ENCODE assay signal across 25 cellular contexts in genomic region chr7:35504365-35504764, GRCh38.
"Had no signal": no experiment of that assay in that cellular context is flagged by ENCODE, and none has a peak within 500 bp of the region (broad histone marks: within the 10 kb centered on the region; RNA-seq: fewer than 3 reads in every experiment).

No MANE protein-coding gene starts in this region.

- H3K36me3 Mint-ChIP-seq: activated naive CD8-positive, alpha-beta T cell treated with anti-CD3 and anti-CD28 coated beads for 36 hours; memory B cell had no signal

- H3K27ac ChIP-seq: pancreas, right lobe of liver, skin epidermis, tibial nerve, uterus had no signal

- H3K27me3 Mint-ChIP-seq: activated naive CD8-positive, alpha-beta T cell treated with anti-CD3 and anti-CD28 coated beads for 36 hours; activated T-cell treated with anti-CD3 and anti-CD28 coated beads, Interleukin-2, amount 50 U/mL, for 24 hours had no signal

- H3K27ac Mint-ChIP-seq: activated B cell treated with CpG ODN at 0.5 μM for 24 hours; activated CD4-positive, alpha-beta T cell treated with anti-CD3 and anti-CD28 coated beads for 36 hours; activated naive CD8-positive, alpha-beta T cell treated with anti-CD3 and anti-CD28 coated beads for 36 hours; activated T-cell treated with anti-CD3 and anti-CD28 coated beads, Interleukin-2, amount 50 U/mL, for 24 hours; activated T-helper 2 cell treated with anti-CD3 and anti-CD28 coated beads, Interferon-gamma antibody, Interleukin-2, Interleukin-4, amounts not matched to agents 10 μg/mL and 5 μg/mL and 100 μg/mL, durations not matched to agents 14 hours and 24 hours and 36 hours; memory B cell; nephron; stimulated activated naive CD8-positive, alpha-beta T cell treated with anti-CD3 and anti-CD28 coated beads, Interleukin-15, amount 100 ng/mL, for 72 hours had no signal

- H3K4me3 Mint-ChIP-seq: activated B cell treated with CpG ODN at 0.5 μM for 24 hours; activated CD4-positive, alpha-beta T cell treated with anti-CD3 and anti-CD28 coated beads for 36 hours; activated naive CD8-positive, alpha-beta T cell treated with anti-CD3 and anti-CD28 coated beads for 36 hours; activated T-cell treated with anti-CD3 and anti-CD28 coated beads, Interleukin-2, amount 50 U/mL, for 24 hours; memory B cell; nephron; stimulated activated naive CD8-positive, alpha-beta T cell treated with anti-CD3 and anti-CD28 coated beads, Interleukin-15, amount 100 ng/mL, for 72 hours had no signal

- FAIRE-seq: astrocyte, pancreas had no signal

- H3K4me1 Mint-ChIP-seq: activated B cell treated with CpG ODN at 0.5 μM for 24 hours; activated CD4-positive, alpha-beta T cell treated with anti-CD3 and anti-CD28 coated beads for 36 hours; activated naive CD8-positive, alpha-beta T cell treated with anti-CD3 and anti-CD28 coated beads for 36 hours; memory B cell; nephron; stimulated activated naive CD8-positive, alpha-beta T cell treated with anti-CD3 and anti-CD28 coated beads, Interleukin-15, amount 100 ng/mL, for 72 hours had no signal

- H3K4me1 ChIP-seq: pancreas, tibial nerve, uterus had no signal

- H3K27me3 ChIP-seq: pancreas, right lobe of liver, tibial nerve, uterus had no signal

- H3K4me3 ChIP-seq: pancreas, right lobe of liver, skin epidermis, tibial nerve, uterus had no signal

- H3K9me3 ChIP-seq: pancreas, right lobe of liver, tibial nerve, uterus had no signal

- H3K9me3 Mint-ChIP-seq: activated B cell treated with CpG ODN at 0.5 μM for 24 hours; activated naive CD8-positive, alpha-beta T cell treated with anti-CD3 and anti-CD28 coated beads for 36 hours; activated T-cell treated with anti-CD3 and anti-CD28 coated beads, Interleukin-2, amount 50 U/mL, for 24 hours; activated T-helper 2 cell treated with anti-CD3 and anti-CD28 coated beads, Interferon-gamma antibody, Interleukin-2, Interleukin-4, amounts not matched to agents 10 μg/mL and 5 μg/mL and 100 μg/mL, durations not matched to agents 14 hours and 24 hours and 36 hours; memory B cell; nephron; stimulated activated naive CD8-positive, alpha-beta T cell treated with anti-CD3 and anti-CD28 coated beads, Interleukin-15, amount 100 ng/mL, for 72 hours had no signal

- ATAC-seq: activated CD4-positive, alpha-beta T cell treated with anti-CD3 and anti-CD28 coated beads for 36 hours; stimulated activated naive CD8-positive, alpha-beta T cell treated with anti-CD3 and anti-CD28 coated beads, Interleukin-15, amount 100 ng/mL, for 72 hours had no signal

- H3K36me3 ChIP-seq: pancreas, right lobe of liver, tibial nerve, uterus had no signal

- DNase-seq: activated B cell treated with CpG ODN at 0.5 μM for 24 hours; activated CD4-positive, alpha-beta T cell treated with anti-CD3 and anti-CD28 coated beads for 36 hours; activated CD4-positive, alpha-beta T cell treated with anti-CD3 and anti-CD28 coated beads, Interleukin-2, amount 50 U/mL, for 4 hours; activated CD8-positive, alpha-beta memory T cell treated with anti-CD3 and anti-CD28 coated beads for 24 hours; activated CD8-positive, alpha-beta memory T cell treated with anti-CD3 and anti-CD28 coated beads, Interleukin-2, amount 50 U/mL, for 4 hours; activated naive CD4-positive, alpha-beta T cell treated with Interleukin-2 at 50 U/mL for 16 hours; activated naive CD8-positive, alpha-beta T cell treated with anti-CD3 and anti-CD28 coated beads for 36 hours; activated T-cell treated with anti-CD3 and anti-CD28 coated beads, Interleukin-2, amount 50 U/mL, for 24 hours; central memory CD4-positive, alpha-beta T cell; dermis blood vessel endothelial cell; effector CD8-positive, alpha-beta T cell; erythroblast; foreskin fibroblast; pancreas; stimulated activated CD4-positive, alpha-beta T cell treated with anti-CD3 and anti-CD28 coated beads, Interleukin-1b, Interleukin-23, amount 100 ng/mL, for 48 hours; stimulated activated naive CD8-positive, alpha-beta T cell treated with anti-CD3 and anti-CD28 coated beads, Interleukin-15, amount 100 ng/mL, for 72 hours; T1000; uterus had no signal
